10 cellular contexts compared by ENCODE assay signal in genomic region chr19:17471410-17472125, GRCh38. TPM values are rescaled to one million over a fixed set of nuclear protein-coding genes. Genes with fewer than 3 reads are reported as not detected.
DNase-seq lines count a peak whose midpoint lies in the region; ATAC-seq and TF ChIP-seq lines count a peak whose summit lies in the region.
"Had no signal": no experiment of that assay in that cellular context is flagged by ENCODE, and none has a peak within 500 bp of the region (broad histone marks: within the 10 kb centered on the region; RNA-seq: fewer than 3 reads in every experiment).

No MANE protein-coding gene starts in this region.

- H3K36me3 ChIP-seq in CD8-positive, alpha-beta T cell (ENCODE audit: insufficient read depth, low read length), result no peaks in the 10 kb centered on the region
- H3K36me3 ChIP-seq in duodenal mucosa (ENCODE audit: control insufficient read depth in 1 of 2, insufficient read depth in 2 of 2, low read length in 2 of 2), result no peaks in the 10 kb centered on the region
- no peaks in the 10 kb centered on the region for H3K36me3 ChIP-seq in neuron (ENCODE audit: insufficient read depth, low read length)
- no peaks in the 10 kb centered on the region for H3K36me3 ChIP-seq in BE2C

- H3K9me3 Mint-ChIP-seq in CD8-positive, alpha-beta T cell, result no peaks in the 10 kb centered on the region

- peak overlapping the region; percentile 93 for H3K4me3 Mint-ChIP-seq in CD8-positive, alpha-beta T cell

- H3K9ac ChIP-seq in duodenal mucosa (ENCODE audit: low read depth in 1 of 2, low read length in 2 of 2), result peak overlapping the region; percentile 12 to 49

- no peak for DNase-seq in CD8-positive, alpha-beta T cell
- peak; percentile 30 for DNase-seq in NCI-H69 (lab: John Stamatoyannopoulos, UW)
- DNase-seq in BE2C, result no peak
- DNase-seq in AG08395 (ENCODE audit: low spot score), result no peak
- DNase-seq in SHP77 treated with DMSO at 0.1 percent for 48 hours (lab: John Stamatoyannopoulos, UW), result no peak
- no peak for DNase-seq in T-helper 9 cell

- H3K36me3 Mint-ChIP-seq in CD8-positive, alpha-beta T cell, result peaks cover 3% of the 10 kb centered on the region

- ATAC-seq in CD8-positive, alpha-beta T cell, result no peak

- POLR2A ChIA-PET in CD8-positive, alpha-beta T cell (lab: Charles Lee), result interaction anchor here (0.6 to 1.5 kb wide), 3 partner anchors 48 to 811 kb away, joined by 3 to 4 read pairs (median 3); partner anchors contain the start of genes MVB12A and TMEM38A

- CTCF ChIA-PET in CD8-positive, alpha-beta T cell (lab: Charles Lee), result interaction anchor here (0.6 to 2.0 kb wide), 5 partner anchors 22 to 102 kb away, joined by 3 to 9 read pairs (median 4); no protein-coding TSS in a partner anchor

- intact Hi-C loops in CD8-positive, alpha-beta T cell (cut with DNase I, micrococcal nuclease), result no loop called here

- H3K4me1 Mint-ChIP-seq in CD8-positive, alpha-beta T cell (ENCODE audit: low read depth), result peaks cover 28% of the 10 kb centered on the region

- peak overlapping the region; percentile 62 for H3K4me3 ChIP-seq in CD8-positive, alpha-beta T cell (ENCODE audit: low read depth, low read length)
- H3K4me3 ChIP-seq in duodenal mucosa (ENCODE audit: low read depth in 1 of 2, low read length in 2 of 2) (peak overlapping the region in 1 of 2 donors; percentile 73), neuron (ENCODE audit: low read length) (peak overlapping the region; percentile 66), BE2C (ENCODE audit: low read depth, low read length) (no peak overlapping the region)

- no peaks in the 10 kb centered on the region for H3K27me3 Mint-ChIP-seq in CD8-positive, alpha-beta T cell (ENCODE audit: low read depth)

- no peak for TF ChIP-seq CTCF in CD8-positive, alpha-beta T cell (IDR thresholded peaks at IDR 0.05)
- no peak for TF ChIP-seq CTCF in BE2C (IDR thresholded peaks at IDR 0.05; ENCODE audit: low read depth, low read length)

- peak overlapping the region; percentile 37 for H3K27ac Mint-ChIP-seq in CD8-positive, alpha-beta T cell

- H3K27ac ChIP-seq in CD8-positive, alpha-beta T cell (ENCODE audit: low read depth, low read length), result no peak overlapping the region
- H3K27ac ChIP-seq in duodenal mucosa (ENCODE audit: low read depth, low read length), result no peak overlapping the region

- no peak overlapping the region for H2AFZ ChIP-seq in neuron (ENCODE audit: low read depth, low read length)

- H3K4me1 ChIP-seq in CD8-positive, alpha-beta T cell (ENCODE audit: insufficient read depth, low read length), result peaks cover 17% of the 10 kb centered on the region
- H3K4me1 ChIP-seq in duodenal mucosa (ENCODE audit: control insufficient read depth in 1 of 2, insufficient read depth in 2 of 2, low read length in 2 of 2), result peaks cover 16 to 17% of the 10 kb centered on the region in 2 donors
- H3K4me1 ChIP-seq in neuron (ENCODE audit: insufficient read depth, low read length), result peaks cover 19% of the 10 kb centered on the region
- H3K4me1 ChIP-seq in BE2C, result no peaks in the 10 kb centered on the region

- H3K27me3 ChIP-seq in CD8-positive, alpha-beta T cell (ENCODE audit: insufficient read depth, low read length), result no peaks in the 10 kb centered on the region
- H3K27me3 ChIP-seq in duodenal mucosa (ENCODE audit: control insufficient read depth in 1 of 2, insufficient read depth in 2 of 2, low read length in 2 of 2), result no peaks in the 10 kb centered on the region
- peaks cover 5% of the 10 kb centered on the region for H3K27me3 ChIP-seq in neuron (ENCODE audit: insufficient read depth, low read length)
- no peaks in the 10 kb centered on the region for H3K27me3 ChIP-seq in BE2C

- no peaks in the 10 kb centered on the region for H3K9me3 ChIP-seq in CD8-positive, alpha-beta T cell (ENCODE audit: low read length)
- H3K9me3 ChIP-seq in duodenal mucosa (ENCODE audit: control insufficient read depth in 1 of 2, low read length in 2 of 2), result no peaks in the 10 kb centered on the region
- H3K9me3 ChIP-seq in neuron (ENCODE audit: low read length), result no peaks in the 10 kb centered on the region
- H3K9me3 ChIP-seq in BE2C, result no peaks in the 10 kb centered on the region

RNA-seq across cellular contexts. Expression of gene SLC27A1, which starts 1.2 kb away (rescaled TPM):
- 1 to 10 TPM; 8.1 to 9.4 TPM for total RNA-seq in CD8-positive, alpha-beta T cell
- 4.7 TPM for polyA plus RNA-seq in BE2C (2012; ENCODE audit: insufficient read depth, insufficient read length, low read depth)

RNA-seq across cellular contexts. Expression of gene NXNL1, which starts 10.8 kb away (rescaled TPM):
- not detected for total RNA-seq in CD8-positive, alpha-beta T cell
- not detected for polyA plus RNA-seq in BE2C (2012; ENCODE audit: insufficient read depth, insufficient read length, low read depth)
- total RNA-seq: HT1080, renal cortical epithelial cell had no signal

RNA-seq across cellular contexts. Expression of gene TMEM221, which starts 23.1 kb away (rescaled TPM):
- not detected for total RNA-seq in CD8-positive, alpha-beta T cell
- polyA plus RNA-seq in BE2C (2012; ENCODE audit: insufficient read depth, insufficient read length, low read depth), result not detected
- total RNA-seq: HT1080 had no signal

RNA-seq across cellular contexts. Expression of gene PGLS, which starts 39.9 kb away (rescaled TPM):
- 10 to 100 TPM; 34.7 TPM for total RNA-seq in CD8-positive, alpha-beta T cell
- polyA plus RNA-seq in BE2C (2012; ENCODE audit: insufficient read depth, insufficient read length, low read depth), result 9.4 TPM

RNA-seq across cellular contexts. Expression of gene MVB12A, which starts 51.7 kb away (rescaled TPM):
- 10 to 100 TPM in 1 of 2 experiments, 1 to 10 TPM in 1; 9.1 to 10.4 TPM for total RNA-seq in CD8-positive, alpha-beta T cell
- polyA plus RNA-seq in BE2C (2012; ENCODE audit: insufficient read depth, insufficient read length, low read depth), result 208 TPM
